Comparison of ENCODE assay signal across 8 cellular contexts in the genomic region with DNA sequence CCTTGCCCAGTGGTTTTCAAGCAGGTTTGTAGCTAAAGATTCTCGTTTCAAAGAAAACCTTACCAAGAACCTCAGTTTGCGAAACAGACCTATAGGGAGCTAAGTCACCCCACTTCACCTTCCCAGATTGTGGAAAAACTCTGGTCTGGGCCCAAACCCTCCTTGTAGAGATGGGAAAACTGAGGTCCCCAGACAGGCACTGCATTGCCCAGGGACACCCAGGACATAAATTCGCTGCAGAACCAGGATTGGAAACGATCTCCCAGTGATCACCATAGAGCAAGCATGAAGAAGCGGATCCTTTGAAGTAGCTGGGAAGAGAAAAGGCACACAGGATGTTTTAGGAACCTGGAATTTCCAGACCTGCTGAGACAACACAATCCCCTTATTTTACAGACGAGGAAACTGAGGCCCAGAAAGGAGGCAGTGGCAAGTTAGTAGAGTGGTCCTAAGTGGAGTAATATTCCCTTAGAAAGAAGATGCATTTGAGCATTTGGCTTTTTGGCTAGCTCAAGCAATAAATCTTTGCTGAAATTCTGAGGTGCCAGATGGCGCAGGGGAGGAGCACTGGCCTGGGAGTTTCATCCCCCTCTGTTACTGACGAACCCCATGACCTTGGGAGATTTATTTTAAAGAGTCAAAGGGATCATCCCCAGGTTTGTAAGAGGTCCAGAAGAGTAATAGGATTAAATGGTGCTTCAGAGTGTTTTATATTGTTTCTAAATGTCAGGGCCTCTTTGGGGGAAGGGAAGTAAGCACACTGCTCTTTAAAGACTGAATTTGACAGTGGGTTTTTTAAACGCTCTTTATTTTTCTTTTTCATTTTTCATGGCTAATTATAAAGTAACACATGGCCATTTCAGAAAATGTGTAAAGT.
DNase-seq lines count a peak whose midpoint lies in the region; ATAC-seq and TF ChIP-seq lines count a peak whose summit lies in the region.

No MANE protein-coding gene starts in this region.

- no peak for TF ChIP-seq CTCF in BE2C (IDR thresholded peaks at IDR 0.05; ENCODE audit: low read depth, low read length)
- TF ChIP-seq CTCF in brain microvascular endothelial cell (IDR thresholded peaks at IDR 0.05; ENCODE audit: low read depth, low read length, missing control alignments): no peak

- H3K4me1 ChIP-seq in BE2C (peaks cover 9% of the 10 kb centered on the region), HUES6 (ENCODE audit: control insufficient read depth, insufficient read depth, low read length) (peaks cover 18% of the 10 kb centered on the region), muscle layer of colon (ENCODE audit: insufficient read depth, low read length) (peaks cover 20% of the 10 kb centered on the region)

- H3K27ac ChIP-seq in HUES6 (ENCODE audit: low read depth, low read length) (no peak overlapping the region), brain microvascular endothelial cell (no peak overlapping the region), muscle layer of colon (ENCODE audit: low read depth, low read length) (peak overlapping the region; percentile 26)

- no peak for DNase-seq in BE2C
- no peak for DNase-seq in brain microvascular endothelial cell
- no peak for DNase-seq in NCI-H2196 treated with DMSO at 0.1 percent for 48 hours (lab: John Stamatoyannopoulos, UW; ENCODE audit: unreplicated experiment)
- no peak for DNase-seq in NCI-H1105 (lab: John Stamatoyannopoulos, UW)

- H3K4me3 ChIP-seq in BE2C (ENCODE audit: low read depth, low read length): peak overlapping the region; percentile 75
- peak overlapping the region; percentile 79 for H3K4me3 ChIP-seq in HUES6 (ENCODE audit: low read depth, low read length)
- H3K4me3 ChIP-seq in brain microvascular endothelial cell (ENCODE audit: low read depth, low read length): peak overlapping the region; percentile 53
- H3K4me3 ChIP-seq in muscle layer of colon (ENCODE audit: low read depth in 1 of 2, low read length in 2 of 2): peak overlapping the region; percentile 29 to 60

- H3K9ac ChIP-seq in HUES6 (ENCODE audit: low read length) (no peak overlapping the region), muscle layer of colon (ENCODE audit: low read length) (no peak overlapping the region)

- H3K27me3 ChIP-seq in BE2C (no peaks in the 10 kb centered on the region), HUES6 (ENCODE audit: control insufficient read depth, insufficient read depth, low read length) (no peaks in the 10 kb centered on the region), brain microvascular endothelial cell (replicated peaks) (no peaks in the 10 kb centered on the region), muscle layer of colon (ENCODE audit: control insufficient read depth in 1 of 2, insufficient read depth in 2 of 2, low read length in 2 of 2) (no peaks in the 10 kb centered on the region)

- H3K36me3 ChIP-seq in BE2C (no peaks in the 10 kb centered on the region), HUES6 (ENCODE audit: control insufficient read depth, insufficient read depth, low read length) (no peaks in the 10 kb centered on the region), brain microvascular endothelial cell (replicated peaks) (no peaks in the 10 kb centered on the region), muscle layer of colon (ENCODE audit: insufficient read depth, low read length) (no peaks in the 10 kb centered on the region)

- in situ Hi-C loops in brain microvascular endothelial cell (cut with HindIII; ENCODE audit: low pct_ligation_motif_present, low sequenced_read_pairs): no loop called here

- H3K9me3 ChIP-seq in BE2C (no peaks in the 10 kb centered on the region), HUES6 (ENCODE audit: control insufficient read depth, insufficient read depth, low read depth, low read length) (no peaks in the 10 kb centered on the region), muscle layer of colon (ENCODE audit: low read length) (no peaks in the 10 kb centered on the region)

- ATAC-seq in GM18858 (IDR thresholded peaks at IDR 0.05; ENCODE audit: unreplicated experiment): no peak
- no peak for ATAC-seq in GM21529 (IDR thresholded peaks at IDR 0.05; ENCODE audit: unreplicated experiment)
